Comparison of ENCODE assay signal across 8 cellular contexts in the genomic region with DNA sequence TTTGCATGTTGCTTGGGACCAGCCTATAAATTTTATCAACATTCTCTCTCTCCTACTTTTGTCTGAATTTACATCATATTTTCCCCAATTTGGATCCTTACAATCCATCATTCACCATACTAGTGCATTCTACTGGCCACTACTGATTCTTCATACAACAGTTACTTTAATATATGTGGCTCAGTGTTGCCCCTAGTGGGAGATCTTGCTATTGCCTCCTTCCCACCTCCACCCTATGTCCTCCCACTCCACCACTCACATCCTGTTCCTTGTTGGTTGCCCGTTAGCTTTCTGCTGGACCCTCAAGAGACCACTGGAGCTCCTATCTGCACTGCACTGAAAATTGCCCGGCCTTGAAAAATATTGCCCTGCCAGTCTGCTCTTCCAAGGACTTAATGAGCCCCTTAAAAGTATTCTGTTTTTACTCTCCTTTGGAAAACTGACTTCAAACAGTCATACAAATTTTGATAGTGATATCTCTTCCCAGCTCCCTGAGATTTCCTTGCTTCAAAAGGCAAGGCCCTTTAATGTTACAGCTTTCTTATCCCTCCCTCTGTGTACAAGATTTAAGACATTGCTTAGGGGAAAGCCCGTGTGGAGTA.
DNase-seq lines count a peak whose midpoint lies in the region; ATAC-seq and TF ChIP-seq lines count a peak whose summit lies in the region.

No MANE protein-coding gene starts in this region.

- H3K27ac Mint-ChIP-seq in activated CD4-positive, alpha-beta memory T cell treated with anti-CD3 and anti-CD28 coated beads for 36 hours: no peak overlapping the region

- CTCF ChIA-PET in activated CD4-positive, alpha-beta memory T cell treated with anti-CD3 and anti-CD28 coated beads for 36 hours (lab: Charles Lee): no interaction called here

- H3K4me3 ChIP-seq in epithelial cell of proximal tubule (ENCODE audit: low read depth, low read length): no peak overlapping the region

- intact Hi-C loops in activated CD4-positive, alpha-beta memory T cell treated with anti-CD3 and anti-CD28 coated beads for 36 hours (cut with micrococcal nuclease): no loop called here

- no peaks in the 10 kb centered on the region for H3K4me1 Mint-ChIP-seq in activated CD4-positive, alpha-beta memory T cell treated with anti-CD3 and anti-CD28 coated beads for 36 hours (ENCODE audit: low read depth)

- no peaks in the 10 kb centered on the region for H3K27me3 Mint-ChIP-seq in activated CD4-positive, alpha-beta memory T cell treated with anti-CD3 and anti-CD28 coated beads for 36 hours

- POLR2A ChIA-PET in activated CD4-positive, alpha-beta memory T cell treated with anti-CD3 and anti-CD28 coated beads for 36 hours (lab: Charles Lee): no interaction called here

- no peak overlapping the region for H3K4me3 Mint-ChIP-seq in activated CD4-positive, alpha-beta memory T cell treated with anti-CD3 and anti-CD28 coated beads for 36 hours

- TF ChIP-seq CTCF in epithelial cell of proximal tubule (conservative IDR thresholded peaks at IDR 0.05; ENCODE audit: low read depth, low read length): peak; percentile 60

- H3K36me3 Mint-ChIP-seq in activated CD4-positive, alpha-beta memory T cell treated with anti-CD3 and anti-CD28 coated beads for 36 hours: no peaks in the 10 kb centered on the region

- ATAC-seq in GM18867 (IDR thresholded peaks at IDR 0.05; ENCODE audit: unreplicated experiment) (peak; percentile 98), HG02973 (IDR thresholded peaks at IDR 0.05; ENCODE audit: unreplicated experiment) (peak; percentile 97)

- peaks cover 3% of the 10 kb centered on the region for H3K9me3 Mint-ChIP-seq in activated CD4-positive, alpha-beta memory T cell treated with anti-CD3 and anti-CD28 coated beads for 36 hours

- peak; percentile 52 for DNase-seq in CMK (ENCODE audit: low read depth)
- DNase-seq in NCI-H526 (lab: John Stamatoyannopoulos, UW): peak; percentile 13 to 58
- DNase-seq in epithelial cell of proximal tubule (ENCODE audit: low read depth): no peak
- no peak for DNase-seq in NCI-H510A treated with DMSO at 0.1 percent for 48 hours (lab: John Stamatoyannopoulos, UW)
- no peak for DNase-seq in activated CD4-positive, alpha-beta memory T cell treated with anti-CD3 and anti-CD28 coated beads for 36 hours
- DNase-seq in NCI-H1092 (lab: John Stamatoyannopoulos, UW): no peak

Comparison
In these comparisons a context has a peak if more than half of its experiments do, and no peak if none do; other contexts are left out.
1. DNase-seq: peak in CMK (single experiment) and NCI-H526 (2 of 2); none in epithelial cell of proximal tubule (single experiment), NCI-H510A treated with DMSO at 0.1 percent for 48 hours (single experiment), activated CD4-positive, alpha-beta memory T cell treated with anti-CD3 and anti-CD28 coated beads for 36 hours (single experiment) and NCI-H1092 (single experiment).